ENCODE assay signal across 19 cellular contexts in the genomic region with DNA sequence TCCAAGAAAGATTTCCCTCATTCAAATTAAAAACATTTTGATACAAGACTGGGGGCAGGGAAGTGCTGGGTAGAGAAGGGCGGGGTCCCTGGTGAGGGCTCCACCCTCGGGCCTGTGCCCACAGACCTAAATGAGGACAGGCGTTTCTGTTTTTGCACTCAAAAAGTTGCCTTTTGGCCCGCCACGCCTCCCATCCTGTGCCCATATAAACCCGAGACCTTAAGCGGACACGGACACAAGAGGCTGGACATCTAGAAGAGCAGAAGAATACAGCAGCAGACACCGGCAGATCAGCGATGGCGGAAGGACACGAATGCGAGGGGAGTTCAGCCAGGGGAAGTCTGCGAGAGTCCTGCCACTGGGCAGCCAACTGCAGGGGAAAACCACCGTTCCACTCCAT.
DNase-seq lines count a peak whose midpoint lies in the region; ATAC-seq and TF ChIP-seq lines count a peak whose summit lies in the region.
"Had no signal": no experiment of that assay in that cellular context is flagged by ENCODE, and none has a peak within 500 bp of the region (broad histone marks: within the 10 kb centered on the region; RNA-seq: fewer than 3 reads in every experiment).

No MANE protein-coding gene starts in this region.

- H3K4me3 ChIP-seq in BLaER1 treated with 17β-estradiol and CSF1 and Interleukin-3, amounts not matched to agents 10 nM and 100 nM: no peak overlapping the region
- H3K4me3 ChIP-seq in IMR-90 (ENCODE audit: insufficient read depth, low read depth, low read length): no peak overlapping the region
- H3K4me3 ChIP-seq in testis: peak overlapping the region in 1 of 2 donors; percentile 14

- TF ChIP-seq POLR2A in IMR-90 (IDR thresholded peaks at IDR 0.05; ENCODE audit: low read depth, low read length) (no peak), testis (IDR thresholded peaks at IDR 0.05) (no peak)

- peak overlapping the region; percentile 84 for H3K14ac ChIP-seq in IMR-90 (replicated peaks; ENCODE audit: low read depth, low read length)

- peak overlapping the region; percentile 74 for H3K4ac ChIP-seq in IMR-90 (ENCODE audit: low read depth, low read length)

- H4K5ac ChIP-seq in IMR-90 (ENCODE audit: low read depth, low read length): no peak overlapping the region; the same call in 1 of the 2 replicates

- H3K9me3 Mint-ChIP-seq in CD14-positive monocyte: no peaks in the 10 kb centered on the region
- H3K9me3 Mint-ChIP-seq: CD4-positive, alpha-beta memory T cell had no signal

- H3K23ac ChIP-seq in IMR-90 (ENCODE audit: low read depth, low read length): peak overlapping the region; percentile 56; the same call in 1 of the 2 replicates

- peaks cover 13 to 77% (median 55%) of the 10 kb centered on the region in 10 experiments for H3K4me1 ChIP-seq in BLaER1 treated with 17β-estradiol and CSF1 and Interleukin-3, amounts not matched to agents 10 nM and 100 nM
- peaks cover 26% of the 10 kb centered on the region for H3K4me1 ChIP-seq in IMR-90 (ENCODE audit: control insufficient read depth, insufficient read depth, low read length)
- H3K4me1 ChIP-seq in testis: no peaks in the 10 kb centered on the region
- H3K4me1 ChIP-seq: BE2C had no signal

- peak overlapping the region in 1 of 7 donors; percentile 81 for H3K27ac Mint-ChIP-seq in CD14-positive monocyte

- H3K9ac ChIP-seq in BLaER1 treated with 17β-estradiol and CSF1 and Interleukin-3, amounts not matched to agents 10 nM and 100 nM: no peak overlapping the region
- no peak overlapping the region for H3K9ac ChIP-seq in IMR-90 (ENCODE audit: low read depth, low read length)

- H3K36me3 Mint-ChIP-seq in CD14-positive monocyte: no peaks in the 10 kb centered on the region

- peaks cover 28% of the 10 kb centered on the region for H3K9me1 ChIP-seq in IMR-90 (ENCODE audit: insufficient read depth, low read length)

- peak overlapping the region; percentile 64 for H2AFZ ChIP-seq in IMR-90 (replicated peaks; ENCODE audit: low read length, poor library complexity)

- H2BK20ac ChIP-seq in IMR-90 (ENCODE audit: low read depth, low read length): peak overlapping the region; percentile 89

- H3K36me3 ChIP-seq in BLaER1 treated with 17β-estradiol and CSF1 and Interleukin-3, amounts not matched to agents 10 nM and 100 nM: no peaks in the 10 kb centered on the region
- H3K36me3 ChIP-seq in IMR-90 (ENCODE audit: control insufficient read depth, insufficient read depth, low read length) (no peaks in the 10 kb centered on the region), testis (ENCODE audit: low read depth, missing control alignments) (no peaks in the 10 kb centered on the region)
- H3K36me3 ChIP-seq: BE2C had no signal

- no peak overlapping the region; the same call in 1 of the 2 replicates for H3K56ac ChIP-seq in IMR-90 (ENCODE audit: extremely low read depth, insufficient read depth, low read length)

- peak overlapping the region; percentile 90 for H2BK5ac ChIP-seq in IMR-90 (ENCODE audit: low read depth, low read length, poor library complexity, severe bottlenecking)

- peak overlapping the region; percentile 27; the same call in 1 of the 2 replicates for H3K18ac ChIP-seq in IMR-90 (ENCODE audit: low read depth, low read length)

- H4K20me1 ChIP-seq in BLaER1 treated with 17β-estradiol and CSF1 and Interleukin-3, amounts not matched to agents 10 nM and 100 nM: no peaks in the 10 kb centered on the region
- H4K20me1 ChIP-seq in IMR-90 (ENCODE audit: insufficient read depth, low read length): no peaks in the 10 kb centered on the region

- peaks cover 0 to 24% of the 10 kb centered on the region in 2 experiments; a peak in 1 of 4 replicates for H3K79me1 ChIP-seq in IMR-90 (ENCODE audit: low read depth in 1 of 2, low read length in 2 of 2)

- H3K27me3 Mint-ChIP-seq in CD14-positive monocyte (ENCODE audit: low read depth in 3 of 3): peaks cover 0 to 2% (median 0%) of the 10 kb centered on the region in 3 donors

- no peaks in the 10 kb centered on the region; a peak in 1 of 22 replicates for H3K9me3 ChIP-seq in BLaER1 treated with 17β-estradiol and CSF1 and Interleukin-3, amounts not matched to agents 10 nM and 100 nM (replicated peaks in 1 of 11)
- H3K9me3 ChIP-seq in IMR-90 (ENCODE audit: control insufficient read depth, insufficient read depth, low read length) (no peaks in the 10 kb centered on the region), testis (no peaks in the 10 kb centered on the region)
- H3K9me3 ChIP-seq: BE2C had no signal

- no peak for ATAC-seq in IMR-90 (ENCODE audit: low read depth)
- no peak for ATAC-seq in GM19023 (IDR thresholded peaks at IDR 0.05; ENCODE audit: unreplicated experiment)

- WGBS in IMR-90 (ENCODE audit: extremely low coverage in 2 of 2, insufficient read length in 1 of 2), 2 experiments: 85% methylated on average over 10 of the region's 15 CpGs; no CpG with 5 or more reads in 1 of the 2 experiments
- WGBS in testis, 2 donors: 68 to 76% methylated on average over 14 to 15 of the region's 15 CpGs

- H2BK15ac ChIP-seq in IMR-90 (ENCODE audit: low read depth, low read length): peak overlapping the region; percentile 93

- peak overlapping the region; percentile 2 for H2AK9ac ChIP-seq in IMR-90 (replicated peaks; ENCODE audit: low read depth, low read length, poor library complexity)

- peaks cover 66% of the 10 kb centered on the region for H3K4me1 Mint-ChIP-seq in CD14-positive monocyte

- no peaks in the 10 kb centered on the region for H3K27me3 ChIP-seq in BLaER1 treated with 17β-estradiol and CSF1 and Interleukin-3, amounts not matched to agents 10 nM and 100 nM
- no peaks in the 10 kb centered on the region for H3K27me3 ChIP-seq in IMR-90 (ENCODE audit: control insufficient read depth, insufficient read depth, low read length)
- H3K27me3 ChIP-seq in testis: no peaks in the 10 kb centered on the region
- H3K27me3 ChIP-seq: BE2C had no signal

- in situ Hi-C loops in IMR-90 (cut with MboI; ENCODE audit: low sequenced_read_pairs): loop anchor here (25.0 kb wide), 1 partner anchor 1320 kb away; no protein-coding TSS in a partner anchor

- H2AK5ac ChIP-seq in IMR-90 (ENCODE audit: low read depth, low read length): peak overlapping the region; percentile 84

- peak overlapping the region; percentile 76 for H4K91ac ChIP-seq in IMR-90 (ENCODE audit: insufficient read depth, low read depth, low read length)

- H3K4me3 Mint-ChIP-seq in CD14-positive monocyte: peak overlapping the region in 1 of 2 donors; percentile 23
- H3K4me3 Mint-ChIP-seq: CD4-positive, alpha-beta memory T cell had no signal

- intact Hi-C loops in IMR-90 (cut with micrococcal nuclease) (no loop called here), testis (cut with DNase I; ENCODE audit: low total_unique reads) (no loop called here), CD14-positive monocyte (cut with micrococcal nuclease) (no loop called here)

- dilution Hi-C loops in IMR-90 (cut with HindIII; ENCODE audit: low sequenced_read_pairs, unreplicated experiment): no loop called here

- peak overlapping the region in 1 of 11 experiments; percentile 8; a peak in 1 of 22 replicates for H3K27ac ChIP-seq in BLaER1 treated with 17β-estradiol and CSF1 and Interleukin-3, amounts not matched to agents 10 nM and 100 nM
- H3K27ac ChIP-seq in IMR-90 (ENCODE audit: insufficient read depth, low read length): peak overlapping the region; percentile 10; the same call in 1 of the 2 replicates
- H3K27ac ChIP-seq in testis: no peak overlapping the region
- H3K27ac ChIP-seq: C4-2B had no signal

- H3K4me2 ChIP-seq in BLaER1 treated with 17β-estradiol and CSF1 and Interleukin-3, amounts not matched to agents 10 nM and 100 nM: peak overlapping the region; percentile 48 to 83 (median 68)
- no peak overlapping the region for H3K4me2 ChIP-seq in IMR-90 (ENCODE audit: low read depth, low read length)

- H2BK120ac ChIP-seq in IMR-90 (ENCODE audit: low read depth, low read length): peak overlapping the region; percentile 94

- DNase-seq in IMR-90 (no peak), RPMI7951 (ENCODE audit: low read depth) (peak; percentile 20), testis (peak; percentile 23), NCI-H748 (lab: John Stamatoyannopoulos, UW; ENCODE audit: unreplicated experiment) (no peak), midbrain (lab: John Stamatoyannopoulos, UW) (no peak), CD14-positive monocyte (ENCODE audit: low spot score) (no peak)
- DNase-seq: BE2C; Calu3; CD4-positive, alpha-beta memory T cell; COR-L47; DMS53; DMS79 treated with DMSO at 0.1 percent for 48 hours; GF-D8; GOT3; H7; HCEC 1CT had no signal

- peak overlapping the region; percentile 65 to 74; a peak in 3 of 4 replicates for H4K8ac ChIP-seq in IMR-90 (ENCODE audit: low read depth in 2 of 2, low read length in 2 of 2)

- CTCF ChIA-PET in IMR-90 (lab: Yijun Ruan, JAX): interaction anchor here (1.2 to 2.0 kb wide), 2 partner anchors 20 to 65 kb away, joined by 3 to 7 read pairs; no protein-coding TSS in a partner anchor

- no TSS peak for BruUV-seq in IMR-90 (replicated peaks; lab: Mats Ljungman, UMichigan)

- no peak for TF ChIP-seq RAD21 in IMR-90 (IDR thresholded peaks at IDR 0.05; ENCODE audit: low read length)

- POLR2A ChIA-PET in IMR-90 (lab: Charles Lee; ENCODE audit: unreplicated experiment): no interaction called here

- TF ChIP-seq CTCF in IMR-90 (conservative IDR thresholded peaks at IDR 0.05; ENCODE audit: low read depth, low read length) (no peak), testis (IDR thresholded peaks at IDR 0.05) (no peak), CD14-positive monocyte (IDR thresholded peaks at IDR 0.05) (no peak)

TF ChIP-seq in IMR-90, 13 proteins besides CTCF, POLR2A, EP300 and RAD21:
- TF ChIP-seq USF2 (IDR thresholded peaks at IDR 0.05; ENCODE audit: low read depth, low read length) (no peak), BHLHE40 (IDR thresholded peaks at IDR 0.05; ENCODE audit: low read depth, low read length) (no peak), RFX5 (IDR thresholded peaks at IDR 0.05; ENCODE audit: low read depth, low read length) (no peak), SMC3 (IDR thresholded peaks at IDR 0.05; ENCODE audit: low read depth, low read length) (no peak), FOS (IDR thresholded peaks at IDR 0.05; ENCODE audit: low read depth, low read length) (no peak)

Comparison
In these comparisons a context has a peak if more than half of its experiments do, and no peak if none do; other contexts are left out.
1. DNase-seq: peak in RPMI7951 (single experiment) and testis (single experiment); none in IMR-90 (single experiment), NCI-H748 (single experiment), midbrain (single experiment) and CD14-positive monocyte (single experiment).